31 cellular contexts compared by ENCODE assay signal in genomic region chr12:57105011-57105753, GRCh38. TPM values are rescaled to one million over a fixed set of nuclear protein-coding genes. Genes with fewer than 3 reads are reported as not detected.
DNase-seq lines count a peak whose midpoint lies in the region; ATAC-seq and TF ChIP-seq lines count a peak whose summit lies in the region.
"Had no signal": no experiment of that assay in that cellular context is flagged by ENCODE, and none has a peak within 500 bp of the region (broad histone marks: within the 10 kb centered on the region; RNA-seq: fewer than 3 reads in every experiment).

No MANE protein-coding gene starts in this region.

- H3K4me3 Mint-ChIP-seq in CD4-positive, CD25-positive, alpha-beta regulatory T cell: no peak overlapping the region
- H3K4me3 Mint-ChIP-seq in activated naive CD8-positive, alpha-beta T cell treated with anti-CD3 and anti-CD28 coated beads for 36 hours: no peak overlapping the region
- H3K4me3 Mint-ChIP-seq: activated B cell treated with CpG ODN at 0.5 μM for 24 hours, brain, endodermal cell had no signal

- no peaks in the 10 kb centered on the region for H3K9me3 Mint-ChIP-seq in CD4-positive, CD25-positive, alpha-beta regulatory T cell
- H3K9me3 Mint-ChIP-seq in activated naive CD8-positive, alpha-beta T cell treated with anti-CD3 and anti-CD28 coated beads for 36 hours: no peaks in the 10 kb centered on the region
- H3K9me3 Mint-ChIP-seq: activated B cell treated with CpG ODN at 0.5 μM for 24 hours, brain, endodermal cell had no signal

- no peak for TF ChIP-seq CTCF in osteoblast (IDR thresholded peaks at IDR 0.05; ENCODE audit: extremely low read depth, low read depth, low read length)

- H3K4me1 ChIP-seq in CD4-positive, CD25-positive, alpha-beta regulatory T cell (ENCODE audit: control insufficient read depth, insufficient read depth, low read length, poor library complexity, severe bottlenecking): peaks cover 25% of the 10 kb centered on the region
- peaks cover 10% of the 10 kb centered on the region for H3K4me1 ChIP-seq in osteoblast (ENCODE audit: insufficient read depth, low read length)

- no peak for ATAC-seq in CD4-positive, CD25-positive, alpha-beta regulatory T cell (ENCODE audit: low read depth in 2 of 2)
- ATAC-seq in HG02759 (IDR thresholded peaks at IDR 0.05; ENCODE audit: unreplicated experiment): no peak
- ATAC-seq in HG02981 (IDR thresholded peaks at IDR 0.05; ENCODE audit: unreplicated experiment): no peak
- ATAC-seq: A549, gastroesophageal sphincter had no signal

- no peak overlapping the region for H2AFZ ChIP-seq in osteoblast (ENCODE audit: low read length)

- H4K20me1 ChIP-seq in osteoblast (ENCODE audit: insufficient read depth, low read length): peaks cover 21% of the 10 kb centered on the region

- peaks cover 20% of the 10 kb centered on the region for H3K36me3 Mint-ChIP-seq in CD4-positive, CD25-positive, alpha-beta regulatory T cell
- peaks cover 71% of the 10 kb centered on the region for H3K36me3 Mint-ChIP-seq in activated naive CD8-positive, alpha-beta T cell treated with anti-CD3 and anti-CD28 coated beads for 36 hours
- H3K36me3 Mint-ChIP-seq: brain had no signal

- no peaks in the 10 kb centered on the region for H3K9me3 ChIP-seq in CD4-positive, CD25-positive, alpha-beta regulatory T cell (ENCODE audit: control insufficient read depth in 2 of 2, low read length in 2 of 2)
- H3K9me3 ChIP-seq in osteoblast (ENCODE audit: low read depth, low read length): no peaks in the 10 kb centered on the region
- H3K9me3 ChIP-seq: A549, BLaER1, esophagus squamous epithelium, gastroesophageal sphincter, spleen had no signal

- peaks cover 28% of the 10 kb centered on the region for H3K79me2 ChIP-seq in osteoblast (ENCODE audit: insufficient read depth, low read length)

- H3K27me3 ChIP-seq in CD4-positive, CD25-positive, alpha-beta regulatory T cell (ENCODE audit: control insufficient read depth, insufficient read depth, low read length): no peaks in the 10 kb centered on the region
- H3K27me3 ChIP-seq in osteoblast (ENCODE audit: insufficient read depth, low read length): no peaks in the 10 kb centered on the region
- H3K27me3 ChIP-seq: BLaER1, esophagus squamous epithelium, gastroesophageal sphincter, spleen had no signal

- peak; percentile 51 for DNase-seq in activated CD8-positive, alpha-beta memory T cell treated with anti-CD3 and anti-CD28 coated beads, Interleukin-2, amount 50 U/mL, for 48 hours
- DNase-seq in activated CD8-positive, alpha-beta memory T cell treated with anti-CD3 and anti-CD28 coated beads for 24 hours: no peak
- DNase-seq in CD4-positive, CD25-positive, alpha-beta regulatory T cell: no peak
- DNase-seq in activated naive CD8-positive, alpha-beta T cell treated with anti-CD3 and anti-CD28 coated beads for 36 hours: no peak
- DNase-seq in osteoblast (ENCODE audit: insufficient read length, low spot score, missing footprints) (peak; percentile 41), GM19240 (ENCODE audit: insufficient read length, low spot score) (no peak)
- DNase-seq: activated B cell treated with CpG ODN at 0.5 μM for 24 hours; DMS153; endodermal cell; esophagus squamous epithelium; GDM1; Kasumi-1; kidney; NCI-H1092; NCI-H1930; NCI-H2227 treated with DMSO at 0.1 percent for 48 hours; retina; spleen; stimulated activated CD4-positive, alpha-beta T cell treated with anti-CD3 and anti-CD28 coated beads, Interleukin-4, amount 100 ng/mL, for 1 hour; T-helper 9 cell; trophoblast cell had no signal

- peaks cover 0 to 56% (median 29%) of the 10 kb centered on the region in 4 donors for H3K4me1 Mint-ChIP-seq in CD4-positive, CD25-positive, alpha-beta regulatory T cell
- H3K4me1 Mint-ChIP-seq in activated naive CD8-positive, alpha-beta T cell treated with anti-CD3 and anti-CD28 coated beads for 36 hours: peaks cover 73% of the 10 kb centered on the region

- peak overlapping the region in 2 of 3 donors; percentile 69 to 94 for H3K27ac Mint-ChIP-seq in CD4-positive, CD25-positive, alpha-beta regulatory T cell
- peak overlapping the region; percentile 73 for H3K27ac Mint-ChIP-seq in activated naive CD8-positive, alpha-beta T cell treated with anti-CD3 and anti-CD28 coated beads for 36 hours
- H3K27ac Mint-ChIP-seq: activated B cell treated with CpG ODN at 0.5 μM for 24 hours, endodermal cell had no signal

- H3K4me2 ChIP-seq in osteoblast (ENCODE audit: insufficient read depth, low read length): no peak overlapping the region
- H3K4me2 ChIP-seq: A549, BLaER1 had no signal

- no peak overlapping the region for H3K4me3 ChIP-seq in CD4-positive, CD25-positive, alpha-beta regulatory T cell (ENCODE audit: low read depth, low read length)
- no peak overlapping the region for H3K4me3 ChIP-seq in osteoblast (ENCODE audit: insufficient read depth, low read length)
- H3K4me3 ChIP-seq: A549, BLaER1, esophagus squamous epithelium, gastroesophageal sphincter, lung, spleen had no signal

- peaks cover 60% of the 10 kb centered on the region for H3K36me3 ChIP-seq in CD4-positive, CD25-positive, alpha-beta regulatory T cell (ENCODE audit: control insufficient read depth, insufficient read depth, low read length)
- peaks cover 48% of the 10 kb centered on the region for H3K36me3 ChIP-seq in osteoblast (ENCODE audit: insufficient read depth, low read length)

- no peak overlapping the region for H3K27ac ChIP-seq in CD4-positive, CD25-positive, alpha-beta regulatory T cell (ENCODE audit: insufficient read depth, low read length, poor library complexity, severe bottlenecking)
- no peak overlapping the region for H3K27ac ChIP-seq in osteoblast (ENCODE audit: low read depth, low read length)
- H3K27ac ChIP-seq: A549, BLaER1, esophagus squamous epithelium had no signal

- H3K27me3 Mint-ChIP-seq in CD4-positive, CD25-positive, alpha-beta regulatory T cell: no peaks in the 10 kb centered on the region
- H3K27me3 Mint-ChIP-seq in activated naive CD8-positive, alpha-beta T cell treated with anti-CD3 and anti-CD28 coated beads for 36 hours: no peaks in the 10 kb centered on the region
- H3K27me3 Mint-ChIP-seq: activated B cell treated with CpG ODN at 0.5 μM for 24 hours had no signal

RNA-seq across cellular contexts. Expression of gene STAT6, which starts 6.0 kb away (rescaled TPM):
- 215 TPM for total RNA-seq in CD4-positive, CD25-positive, alpha-beta regulatory T cell
- 10 to 100 TPM; 69.2 to 81.6 (median 76.4) TPM for polyA plus RNA-seq in CD4-positive, CD25-positive, alpha-beta regulatory T cell
- total RNA-seq in activated naive CD8-positive, alpha-beta T cell treated with anti-CD3 and anti-CD28 coated beads for 36 hours: 100 to 1,000 TPM; 256 to 259 TPM
- total RNA-seq in osteoblast: 149 and 167 TPM in 2 replicates

RNA-seq across cellular contexts. Expression of gene NAB2, which starts 16.3 kb away (rescaled TPM):
- 7.5 TPM for total RNA-seq in CD4-positive, CD25-positive, alpha-beta regulatory T cell
- 1 to 10 TPM in 2 of 4 donors, under 1 TPM in 2; 0.31 to 1.2 (median 0.90) TPM for polyA plus RNA-seq in CD4-positive, CD25-positive, alpha-beta regulatory T cell
- 10 to 100 TPM; 47.2 to 48.0 TPM for total RNA-seq in activated naive CD8-positive, alpha-beta T cell treated with anti-CD3 and anti-CD28 coated beads for 36 hours
- total RNA-seq in osteoblast: 53.6 and 70.9 TPM in 2 replicates

RNA-seq across cellular contexts. Expression of gene LRP1, which starts 23.1 kb away (rescaled TPM):
- total RNA-seq in CD4-positive, CD25-positive, alpha-beta regulatory T cell: 3.9 TPM
- under 1 TPM in 3 of 4 donors, not detected in 1; 0.13 to 0.24 (median 0.18) TPM for polyA plus RNA-seq in CD4-positive, CD25-positive, alpha-beta regulatory T cell
- total RNA-seq in activated naive CD8-positive, alpha-beta T cell treated with anti-CD3 and anti-CD28 coated beads for 36 hours: 1 to 10 TPM; 1.3 to 2.0 TPM
- total RNA-seq in osteoblast: 744 and 789 TPM in 2 replicates

RNA-seq across cellular contexts. Expression of gene NEMP1, which starts 26.6 kb away (rescaled TPM):
- 14.7 TPM for total RNA-seq in CD4-positive, CD25-positive, alpha-beta regulatory T cell
- polyA plus RNA-seq in CD4-positive, CD25-positive, alpha-beta regulatory T cell: 1 to 10 TPM; 3.1 to 7.1 (median 4.7) TPM
- 10 to 100 TPM; 50.5 to 51.2 TPM for total RNA-seq in activated naive CD8-positive, alpha-beta T cell treated with anti-CD3 and anti-CD28 coated beads for 36 hours
- total RNA-seq in osteoblast: 6.5 and 7.7 TPM in 2 replicates

RNA-seq across cellular contexts. Expression of gene LRP1-AS, which starts 42.2 kb away (rescaled TPM):
- not detected for total RNA-seq in CD4-positive, CD25-positive, alpha-beta regulatory T cell
- not detected for polyA plus RNA-seq in CD4-positive, CD25-positive, alpha-beta regulatory T cell
- not detected for total RNA-seq in activated naive CD8-positive, alpha-beta T cell treated with anti-CD3 and anti-CD28 coated beads for 36 hours
- not detected in 2 replicates for total RNA-seq in osteoblast
- total RNA-seq: activated B cell treated with CpG ODN at 0.5 μM for 24 hours; activated CD8-positive, alpha-beta memory T cell treated with anti-CD3 and anti-CD28 coated beads for 36 hours; endodermal cell; esophagus squamous epithelium; gastroesophageal sphincter; kidney; lung; omental fat pad; RPMI7951; spleen had no signal
- polyA plus RNA-seq: A549, lung, spleen had no signal

Comparison
In these comparisons a context has a peak if more than half of its experiments do, and no peak if none do; other contexts are left out.
1. DNase-seq: peak in activated CD8-positive, alpha-beta memory T cell treated with anti-CD3 and anti-CD28 coated beads, Interleukin-2, amount 50 U/mL, for 48 hours (single experiment) and osteoblast (single experiment); none in activated CD8-positive, alpha-beta memory T cell treated with anti-CD3 and anti-CD28 coated beads for 24 hours (single experiment), CD4-positive, CD25-positive, alpha-beta regulatory T cell (0 of 3), activated naive CD8-positive, alpha-beta T cell treated with anti-CD3 and anti-CD28 coated beads for 36 hours (single experiment) and GM19240 (single experiment).
2. RNA of gene LRP1, which starts 23.1 kb away (total RNA-seq): 744 to 789 TPM in osteoblast; 3.9 TPM in CD4-positive, CD25-positive, alpha-beta regulatory T cell (single experiment) and 1.3 to 2.0 TPM in activated naive CD8-positive, alpha-beta T cell treated with anti-CD3 and anti-CD28 coated beads for 36 hours; every median in the first group is over 100 times any median in the second.